ENCODE assay signal across 30 cellular contexts in the genomic region with DNA sequence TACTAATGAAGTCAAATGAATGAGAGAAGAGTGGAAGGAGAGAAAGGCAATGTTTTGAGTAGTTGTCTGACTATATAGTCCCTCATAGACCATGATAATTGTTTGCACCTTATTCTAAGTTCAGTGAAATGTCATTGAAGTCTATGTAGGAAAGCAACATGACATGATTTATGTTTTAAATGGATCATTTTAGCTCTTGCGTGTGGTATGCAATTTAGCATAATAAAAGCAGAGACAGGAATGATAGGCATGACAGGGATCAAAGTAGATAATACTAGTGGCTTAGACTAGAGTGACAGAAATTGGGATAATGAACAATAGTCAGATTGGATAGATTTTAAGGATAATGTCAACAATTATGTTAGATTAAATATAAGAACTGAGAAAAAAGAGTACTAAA.
"Had no signal": no experiment of that assay in that cellular context is flagged by ENCODE, and none has a peak within 500 bp of the region (broad histone marks: within the 10 kb centered on the region; RNA-seq: fewer than 3 reads in every experiment).

No MANE protein-coding gene starts in this region.

- H3K4me1 Mint-ChIP-seq: activated B cell treated with CpG ODN at 0.5 μM for 24 hours; activated T-helper 17 cell treated with anti-CD3 and anti-CD28 coated beads, Interleukin-2, amount 50 U/mL, for 72 hours had no signal

- H3K36me3 Mint-ChIP-seq: activated naive CD8-positive, alpha-beta T cell had no signal

- H3K9me3 Mint-ChIP-seq: activated B cell treated with CpG ODN at 0.5 μM for 24 hours; activated T-helper 17 cell treated with anti-CD3 and anti-CD28 coated beads, Interleukin-2, amount 50 U/mL, for 72 hours had no signal

- DNase-seq: activated B cell treated with CpG ODN at 0.5 μM for 24 hours; activated CD4-positive, alpha-beta T cell treated with anti-CD3 and anti-CD28 coated beads for 48 hours; activated CD4-positive, alpha-beta T cell treated with anti-CD3 and anti-CD28 coated beads, Interleukin-2, amount 50 U/mL, for 1 hour; activated CD4-positive, alpha-beta T cell treated with anti-CD3 and anti-CD28 coated beads, Interleukin-2, amount 50 U/mL, for 48 hours; activated CD8-positive, alpha-beta memory T cell treated with anti-CD3 and anti-CD28 coated beads for 24 hours; activated CD8-positive, alpha-beta T cell treated with anti-CD3 and anti-CD28 coated beads for 36 hours; activated effector memory CD4-positive, alpha-beta T cell treated with Interleukin-2 at 50 U/mL for 16 hours; activated gamma-delta T cell treated with Interleukin-2 at 50 U/mL for 16 hours; activated naive CD4-positive, alpha-beta T cell treated with anti-CD3 and anti-CD28 coated beads, Interleukin-2, amount 50 U/mL, for 16 hours; activated naive CD4-positive, alpha-beta T cell treated with Interleukin-2 at 50 U/mL for 16 hours; activated T-cell treated with anti-CD3 and anti-CD28 coated beads, Interleukin-2, amount 50 U/mL, for 4 hours; amniotic stem cell; anterior cingulate cortex; brain microvascular endothelial cell; cerebellar nuclear complex; colonic mucosa; effector CD8-positive, alpha-beta T cell; esophagus squamous epithelium; foreskin melanocyte; T-helper 2 cell; WERI-Rb-1 had no signal

- H3K36me3 ChIP-seq: brain microvascular endothelial cell, colonic mucosa, esophagus squamous epithelium, gastroesophageal sphincter, WERI-Rb-1 had no signal

- ATAC-seq: activated CD4-positive, CD25-positive, alpha-beta regulatory T cell treated with anti-CD3 and anti-CD28 coated beads, Interleukin-2, amount 50 U/mL, for 24 hours; activated CD8-positive, alpha-beta T cell treated with anti-CD3 and anti-CD28 coated beads for 36 hours; activated T-cell treated with anti-CD3 and anti-CD28 coated beads, Interleukin-2, amount 50 U/mL, for 4 hours; activated T-helper 17 cell treated with anti-CD3 and anti-CD28 coated beads, Interleukin-2, amount 50 U/mL, for 72 hours; gastroesophageal sphincter had no signal

- H3K27ac ChIP-seq: brain microvascular endothelial cell, colonic mucosa, epithelial cell of prostate, esophagus squamous epithelium, gastroesophageal sphincter, WERI-Rb-1 had no signal

- H3K27ac Mint-ChIP-seq: activated B cell treated with CpG ODN at 0.5 μM for 24 hours; activated CD8-positive, alpha-beta T cell treated with anti-CD3 and anti-CD28 coated beads for 36 hours; activated naive CD8-positive, alpha-beta T cell; activated T-helper 17 cell treated with anti-CD3 and anti-CD28 coated beads, Interleukin-2, amount 50 U/mL, for 72 hours had no signal

- H3K9me3 ChIP-seq: colonic mucosa, esophagus squamous epithelium, gastroesophageal sphincter had no signal

- H3K4me3 ChIP-seq: colonic mucosa, esophagus squamous epithelium, gastroesophageal sphincter had no signal

- H3K4me1 ChIP-seq: colonic mucosa, esophagus squamous epithelium, gastroesophageal sphincter had no signal

- H3K4me3 Mint-ChIP-seq: activated B cell treated with CpG ODN at 0.5 μM for 24 hours; activated CD8-positive, alpha-beta T cell treated with anti-CD3 and anti-CD28 coated beads for 36 hours; activated naive CD8-positive, alpha-beta T cell; activated T-cell treated with anti-CD3 and anti-CD28 coated beads, Interleukin-2, amount 50 U/mL, for 4 hours; activated T-helper 17 cell treated with anti-CD3 and anti-CD28 coated beads, Interleukin-2, amount 50 U/mL, for 72 hours had no signal

- FAIRE-seq: astrocyte, endometrium, endothelial cell of umbilical vein, TTC549 had no signal

- H3K27me3 Mint-ChIP-seq: activated B cell treated with CpG ODN at 0.5 μM for 24 hours; activated CD8-positive, alpha-beta T cell treated with anti-CD3 and anti-CD28 coated beads for 36 hours; activated naive CD8-positive, alpha-beta T cell; activated T-helper 17 cell treated with anti-CD3 and anti-CD28 coated beads, Interleukin-2, amount 50 U/mL, for 72 hours had no signal

- H3K27me3 ChIP-seq: brain microvascular endothelial cell, colonic mucosa, esophagus squamous epithelium, gastroesophageal sphincter had no signal
